ENCODE assay signal across 1 cellular context in genomic region chr14:77303417-77304156, GRCh38.
TF ChIP-seq lines count a peak whose summit lies in the region.

No MANE protein-coding gene starts in this region.

TF ChIP-seq in HepG2, 621 proteins besides CTCF, POLR2A, EP300 and RAD21 (continues in another document):
- TF ChIP-seq SOX5 (CRISPR knock-in tag; IDR thresholded peaks at IDR 0.05; ENCODE audit: borderline replicate concordance) (peak; percentile 45; the same call in 1 of the 2 replicates), ZFP36L2 (CRISPR knock-in tag; IDR thresholded peaks at IDR 0.05) (no peak), FOXP1 (IDR thresholded peaks at IDR 0.05) (no peak), FOXP1 (CRISPR knock-in tag; IDR thresholded peaks at IDR 0.05) (peak; percentile 90), JUND (CRISPR knock-in tag; IDR thresholded peaks at IDR 0.05) (peak; percentile 75), MAX (IDR thresholded peaks at IDR 0.05) (no peak), ZNF563 (CRISPR knock-in tag; IDR thresholded peaks at IDR 0.05) (no peak), AHDC1 (CRISPR knock-in tag; IDR thresholded peaks at IDR 0.05; ENCODE audit: borderline replicate concordance) (0 out of 2 replicates have a peak, but pooled peaks have one; percentile 19), GATAD2A (CRISPR knock-in tag; IDR thresholded peaks at IDR 0.05) (peak; percentile 70), THAP11 (CRISPR knock-in tag; IDR thresholded peaks at IDR 0.05) (0 out of 2 replicates have a peak, but pooled peaks have one; percentile 29), SOX6 (IDR thresholded peaks at IDR 0.05) (no peak), SOX6 (CRISPR knock-in tag; IDR thresholded peaks at IDR 0.05) (peak; percentile 13; the same call in 1 of the 2 replicates), BRF2 (CRISPR knock-in tag; IDR thresholded peaks at IDR 0.05) (no peak), SAP130 (CRISPR knock-in tag; IDR thresholded peaks at IDR 0.05; ENCODE audit: low read depth) (peak; percentile 72), RXRB (CRISPR knock-in tag; IDR thresholded peaks at IDR 0.05; ENCODE audit: borderline replicate concordance) (0 out of 2 replicates have a peak, but pooled peaks have one; percentile 42), CEBPG (CRISPR knock-in tag; IDR thresholded peaks at IDR 0.05) (peak; percentile 58; the same call in 1 of the 2 replicates), JUNB (CRISPR knock-in tag; IDR thresholded peaks at IDR 0.05; ENCODE audit: borderline replicate concordance) (peak; percentile 79), PHF5A (CRISPR knock-in tag; IDR thresholded peaks at IDR 0.05; ENCODE audit: low read depth, unreplicated experiment) (no peak), KMT2B (CRISPR knock-in tag; IDR thresholded peaks at IDR 0.05) (no peak), FOSL2 (CRISPR knock-in tag; IDR thresholded peaks at IDR 0.05) (peak; percentile 98), ZNF121 (CRISPR knock-in tag; IDR thresholded peaks at IDR 0.05) (no peak), NFIC (IDR thresholded peaks at IDR 0.05; ENCODE audit: low read length) (peak; percentile 32; the same call in 1 of the 2 replicates), MEIS1 (CRISPR knock-in tag; IDR thresholded peaks at IDR 0.05; ENCODE audit: borderline replicate concordance) (0 out of 2 replicates have a peak, but pooled peaks have one; percentile 12), ATF7 (IDR thresholded peaks at IDR 0.05) (peak; percentile 25; the same call in 1 of the 2 replicates), ATF7 (CRISPR knock-in tag; IDR thresholded peaks at IDR 0.05) (no peak), MAFF (IDR thresholded peaks at IDR 0.05; ENCODE audit: low read depth, low read length) (0 out of 2 replicates have a peak, but pooled peaks have one; percentile 11), TBX2 (CRISPR knock-in tag; IDR thresholded peaks at IDR 0.05; ENCODE audit: borderline replicate concordance) (0 out of 2 replicates have a peak, but pooled peaks have one; percentile 5), SKI (IDR thresholded peaks at IDR 0.05; ENCODE audit: partially characterized antibody) (peak; percentile 61), FOSL1 (CRISPR knock-in tag; IDR thresholded peaks at IDR 0.05; ENCODE audit: borderline replicate concordance) (peak; percentile 57; the same call in 1 of the 2 replicates), FOXK1 (CRISPR knock-in tag; IDR thresholded peaks at IDR 0.05; ENCODE audit: borderline replicate concordance, low read depth) (peak; percentile 70; the same call in 1 of the 2 replicates), FOXA3 (CRISPR knock-in tag; IDR thresholded peaks at IDR 0.05) (peak; percentile 75), CREM (IDR thresholded peaks at IDR 0.05) (0 out of 2 replicates have a peak, but pooled peaks have one; percentile 13), CREM (CRISPR knock-in tag; IDR thresholded peaks at IDR 0.05) (no peak), CEBPB (IDR thresholded peaks at IDR 0.05; ENCODE audit: borderline replicate concordance, low read depth, low read length) (peak; percentile 50; the same call in 1 of the 2 replicates), FOXC1 (CRISPR knock-in tag; IDR thresholded peaks at IDR 0.05; ENCODE audit: borderline replicate concordance) (no peak), TRAFD1 (CRISPR knock-in tag; IDR thresholded peaks at IDR 0.05; ENCODE audit: borderline replicate concordance) (no peak), SIN3A (IDR thresholded peaks at IDR 0.05; ENCODE audit: borderline replicate concordance, low read depth, low read length) (0 out of 2 replicates have a peak, but pooled peaks have one; percentile 17)
- TF ChIP-seq, protein P1, sequence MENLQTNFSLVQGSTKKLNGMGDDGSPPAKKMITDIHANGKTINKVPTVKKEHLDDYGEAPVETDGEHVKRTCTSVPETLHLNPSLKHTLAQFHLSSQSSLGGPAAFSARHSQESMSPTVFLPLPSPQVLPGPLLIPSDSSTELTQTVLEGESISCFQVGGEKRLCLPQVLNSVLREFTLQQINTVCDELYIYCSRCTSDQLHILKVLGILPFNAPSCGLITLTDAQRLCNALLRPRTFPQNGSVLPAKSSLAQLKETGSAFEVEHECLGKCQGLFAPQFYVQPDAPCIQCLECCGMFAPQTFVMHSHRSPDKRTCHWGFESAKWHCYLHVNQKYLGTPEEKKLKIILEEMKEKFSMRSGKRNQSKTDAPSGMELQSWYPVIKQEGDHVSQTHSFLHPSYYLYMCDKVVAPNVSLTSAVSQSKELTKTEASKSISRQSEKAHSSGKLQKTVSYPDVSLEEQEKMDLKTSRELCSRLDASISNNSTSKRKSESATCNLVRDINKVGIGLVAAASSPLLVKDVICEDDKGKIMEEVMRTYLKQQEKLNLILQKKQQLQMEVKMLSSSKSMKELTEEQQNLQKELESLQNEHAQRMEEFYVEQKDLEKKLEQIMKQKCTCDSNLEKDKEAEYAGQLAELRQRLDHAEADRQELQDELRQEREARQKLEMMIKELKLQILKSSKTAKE (CRISPR knock-in tag; IDR thresholded peaks at IDR 0.05; ENCODE audit: borderline replicate concordance), result 0 out of 2 replicates have a peak, but pooled peaks have one; percentile 49
- TF ChIP-seq, protein P2, sequence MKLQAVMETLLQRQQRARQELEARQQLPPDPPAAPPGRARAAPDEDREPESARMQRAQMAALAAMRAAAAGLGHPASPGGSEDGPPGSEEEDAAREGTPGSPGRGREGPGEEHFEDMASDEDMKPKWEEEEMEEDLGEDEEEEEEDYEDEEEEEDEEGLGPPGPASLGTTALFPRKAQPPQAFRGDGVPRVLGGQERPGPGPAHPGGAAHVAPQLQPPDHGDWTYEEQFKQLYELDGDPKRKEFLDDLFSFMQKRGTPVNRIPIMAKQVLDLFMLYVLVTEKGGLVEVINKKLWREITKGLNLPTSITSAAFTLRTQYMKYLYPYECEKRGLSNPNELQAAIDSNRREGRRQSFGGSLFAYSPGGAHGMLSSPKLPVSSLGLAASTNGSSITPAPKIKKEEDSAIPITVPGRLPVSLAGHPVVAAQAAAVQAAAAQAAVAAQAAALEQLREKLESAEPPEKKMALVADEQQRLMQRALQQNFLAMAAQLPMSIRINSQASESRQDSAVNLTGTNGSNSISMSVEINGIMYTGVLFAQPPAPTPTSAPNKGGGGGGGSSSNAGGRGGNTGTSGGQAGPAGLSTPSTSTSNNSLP (IDR thresholded peaks at IDR 0.05; ENCODE audit: low read depth, low read length), result peak; percentile 11; the same call in 1 of the 2 replicates
- TF ChIP-seq, protein P3, sequence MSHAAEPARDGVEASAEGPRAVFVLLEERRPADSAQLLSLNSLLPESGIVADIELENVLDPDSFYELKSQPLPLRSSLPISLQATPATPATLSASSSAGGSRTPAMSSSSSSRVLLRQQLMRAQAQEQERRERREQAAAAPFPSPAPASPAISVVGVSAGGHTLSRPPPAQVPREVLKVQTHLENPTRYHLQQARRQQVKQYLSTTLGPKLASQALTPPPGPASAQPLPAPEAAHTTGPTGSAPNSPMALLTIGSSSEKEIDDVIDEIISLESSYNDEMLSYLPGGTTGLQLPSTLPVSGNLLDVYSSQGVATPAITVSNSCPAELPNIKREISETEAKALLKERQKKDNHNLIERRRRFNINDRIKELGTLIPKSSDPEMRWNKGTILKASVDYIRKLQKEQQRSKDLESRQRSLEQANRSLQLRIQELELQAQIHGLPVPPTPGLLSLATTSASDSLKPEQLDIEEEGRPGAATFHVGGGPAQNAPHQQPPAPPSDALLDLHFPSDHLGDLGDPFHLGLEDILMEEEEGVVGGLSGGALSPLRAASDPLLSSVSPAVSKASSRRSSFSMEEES (CRISPR knock-in tag; IDR thresholded peaks at IDR 0.05), result peak; percentile 92
- TF ChIP-seq, protein P4, sequence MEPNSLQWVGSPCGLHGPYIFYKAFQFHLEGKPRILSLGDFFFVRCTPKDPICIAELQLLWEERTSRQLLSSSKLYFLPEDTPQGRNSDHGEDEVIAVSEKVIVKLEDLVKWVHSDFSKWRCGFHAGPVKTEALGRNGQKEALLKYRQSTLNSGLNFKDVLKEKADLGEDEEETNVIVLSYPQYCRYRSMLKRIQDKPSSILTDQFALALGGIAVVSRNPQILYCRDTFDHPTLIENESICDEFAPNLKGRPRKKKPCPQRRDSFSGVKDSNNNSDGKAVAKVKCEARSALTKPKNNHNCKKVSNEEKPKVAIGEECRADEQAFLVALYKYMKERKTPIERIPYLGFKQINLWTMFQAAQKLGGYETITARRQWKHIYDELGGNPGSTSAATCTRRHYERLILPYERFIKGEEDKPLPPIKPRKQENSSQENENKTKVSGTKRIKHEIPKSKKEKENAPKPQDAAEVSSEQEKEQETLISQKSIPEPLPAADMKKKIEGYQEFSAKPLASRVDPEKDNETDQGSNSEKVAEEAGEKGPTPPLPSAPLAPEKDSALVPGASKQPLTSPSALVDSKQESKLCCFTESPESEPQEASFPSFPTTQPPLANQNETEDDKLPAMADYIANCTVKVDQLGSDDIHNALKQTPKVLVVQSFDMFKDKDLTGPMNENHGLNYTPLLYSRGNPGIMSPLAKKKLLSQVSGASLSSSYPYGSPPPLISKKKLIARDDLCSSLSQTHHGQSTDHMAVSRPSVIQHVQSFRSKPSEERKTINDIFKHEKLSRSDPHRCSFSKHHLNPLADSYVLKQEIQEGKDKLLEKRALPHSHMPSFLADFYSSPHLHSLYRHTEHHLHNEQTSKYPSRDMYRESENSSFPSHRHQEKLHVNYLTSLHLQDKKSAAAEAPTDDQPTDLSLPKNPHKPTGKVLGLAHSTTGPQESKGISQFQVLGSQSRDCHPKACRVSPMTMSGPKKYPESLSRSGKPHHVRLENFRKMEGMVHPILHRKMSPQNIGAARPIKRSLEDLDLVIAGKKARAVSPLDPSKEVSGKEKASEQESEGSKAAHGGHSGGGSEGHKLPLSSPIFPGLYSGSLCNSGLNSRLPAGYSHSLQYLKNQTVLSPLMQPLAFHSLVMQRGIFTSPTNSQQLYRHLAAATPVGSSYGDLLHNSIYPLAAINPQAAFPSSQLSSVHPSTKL (CRISPR knock-in tag; IDR thresholded peaks at IDR 0.05), result peak; percentile 82
- TF ChIP-seq, protein P5, sequence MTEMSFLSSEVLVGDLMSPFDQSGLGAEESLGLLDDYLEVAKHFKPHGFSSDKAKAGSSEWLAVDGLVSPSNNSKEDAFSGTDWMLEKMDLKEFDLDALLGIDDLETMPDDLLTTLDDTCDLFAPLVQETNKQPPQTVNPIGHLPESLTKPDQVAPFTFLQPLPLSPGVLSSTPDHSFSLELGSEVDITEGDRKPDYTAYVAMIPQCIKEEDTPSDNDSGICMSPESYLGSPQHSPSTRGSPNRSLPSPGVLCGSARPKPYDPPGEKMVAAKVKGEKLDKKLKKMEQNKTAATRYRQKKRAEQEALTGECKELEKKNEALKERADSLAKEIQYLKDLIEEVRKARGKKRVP (CRISPR knock-in tag; IDR thresholded peaks at IDR 0.05), result 0 out of 4 replicates have a peak, but pooled peaks of 1 of the 2 experiments have one; percentile 25
